In genomic region chr3:60364475-60364874, GRCh38 we compare ENCODE assay signal across 23 cellular contexts.
"Had no signal": no experiment of that assay in that cellular context is flagged by ENCODE, and none has a peak within 500 bp of the region (broad histone marks: within the 10 kb centered on the region; RNA-seq: fewer than 3 reads in every experiment).

No MANE protein-coding gene starts in this region.

- H2AFZ ChIP-seq: neural progenitor cell, parathyroid adenoma had no signal

- H3K4me2 ChIP-seq: neural progenitor cell had no signal

- H3K4me1 ChIP-seq: neural progenitor cell, parathyroid adenoma, psoas muscle, right lobe of liver, sigmoid colon, spleen, suprapubic skin, testis, upper lobe of left lung, vagina had no signal

- H3K36me3 ChIP-seq: neural progenitor cell, ovary, right lobe of liver, spleen, suprapubic skin, tibial artery, upper lobe of left lung, vagina had no signal

- FAIRE-seq: urothelium cell line had no signal

- ATAC-seq: psoas muscle, right cardiac atrium, right lobe of liver had no signal

- H3K4me3 ChIP-seq: neural progenitor cell, ovary, psoas muscle, right lobe of liver, sigmoid colon, spleen, suprapubic skin, testis, tibial artery, upper lobe of left lung, vagina had no signal

- H3K79me2 ChIP-seq: parathyroid adenoma had no signal

- DNase-seq: natural killer cell; occipital lobe; ovary; posterior cingulate gyrus; psoas muscle; right cardiac atrium; right lobe of liver; sigmoid colon; spleen; stimulated activated CD4-positive, alpha-beta T cell treated with anti-CD3 and anti-CD28 coated beads, Interleukin-12 subunit alpha, Interleukin-12 subunit beta, amount 100 ng/mL, for 4 hours; stimulated activated CD4-positive, alpha-beta T cell treated with anti-CD3 and anti-CD28 coated beads, Interleukin-4, amount 100 ng/mL, for 1 hour; stimulated activated CD4-positive, alpha-beta T cell treated with anti-CD3 and anti-CD28 coated beads, Interleukin-4, amount 100 ng/mL, for 4 hours; stimulated activated naive CD4-positive, alpha-beta T cell; stimulated activated naive CD8-positive, alpha-beta T cell treated with anti-CD3 and anti-CD28 coated beads, Interleukin-15, Interleukin-2, amounts not matched to agents 100 U/mL and 50 U/mL, for 24 hours; substantia nigra; testis; tibial artery; upper lobe of left lung had no signal

- H3K27ac ChIP-seq: neural progenitor cell, ovary, parathyroid adenoma, psoas muscle, right lobe of liver, sigmoid colon, spleen, suprapubic skin, testis, upper lobe of left lung, vagina had no signal

- H3K9ac ChIP-seq: neural progenitor cell, parathyroid adenoma had no signal

- H3K27me3 ChIP-seq: neural progenitor cell, ovary, right lobe of liver, sigmoid colon, spleen, suprapubic skin, testis, tibial artery, upper lobe of left lung, vagina had no signal

- H3K9me3 ChIP-seq: ovary, psoas muscle, right lobe of liver, sigmoid colon, spleen, suprapubic skin, testis, tibial artery, upper lobe of left lung, vagina had no signal
